ENCODE assay signal across 1 cellular context in genomic region chr11:14643697-14644395, GRCh38.
TF ChIP-seq lines count a peak whose summit lies in the region.

PDE3B (plus strand) TSS chr11:14643804; CDS start chr11:14644076, 272 bp downstream.

TF ChIP-seq in WTC11, 78 proteins besides CTCF, POLR2A, EP300 and RAD21 (continued from another document):
- TF ChIP-seq ZNF219 (CRISPR knock-in tag; IDR thresholded peaks at IDR 0.05; ENCODE audit: borderline replicate concordance) (no peak; the same call in 1 of the 2 replicates), MLX (CRISPR knock-in tag; IDR thresholded peaks at IDR 0.05) (no peak), CREM (CRISPR knock-in tag; IDR thresholded peaks at IDR 0.05) (no peak; the same call in 1 of the 2 replicates), CREB1 (CRISPR knock-in tag; IDR thresholded peaks at IDR 0.05) (no peak), USF2 (CRISPR knock-in tag; IDR thresholded peaks at IDR 0.05) (no peak), NR1H2 (CRISPR knock-in tag; IDR thresholded peaks at IDR 0.05) (no peak), KAT7 (CRISPR knock-in tag; IDR thresholded peaks at IDR 0.05; ENCODE audit: borderline replicate concordance) (peak; percentile 1; the same call in 1 of the 2 replicates), SOX15 (CRISPR knock-in tag; IDR thresholded peaks at IDR 0.05) (no peak), MYBL2 (CRISPR knock-in tag; IDR thresholded peaks at IDR 0.05) (peak; percentile 56), HMGXB4 (CRISPR knock-in tag; IDR thresholded peaks at IDR 0.05) (peak; percentile 25), TP53 (CRISPR knock-in tag; IDR thresholded peaks at IDR 0.05) (no peak), GRHL2 (CRISPR knock-in tag; IDR thresholded peaks at IDR 0.05; ENCODE audit: insufficient replicate concordance, severe bottlenecking) (no peak), PRDM15 (CRISPR knock-in tag; IDR thresholded peaks at IDR 0.05) (peak; percentile 5; the same call in 1 of the 2 replicates), MAX (CRISPR knock-in tag; IDR thresholded peaks at IDR 0.05) (peak; percentile 60), RELA (CRISPR knock-in tag; IDR thresholded peaks at IDR 0.05; ENCODE audit: borderline replicate concordance) (no peak), NFE2L1 (CRISPR knock-in tag; IDR thresholded peaks at IDR 0.05) (no peak), FOXK1 (CRISPR knock-in tag; IDR thresholded peaks at IDR 0.05) (no peak; the same call in none of the 2 replicates), ATF2 (CRISPR knock-in tag; IDR thresholded peaks at IDR 0.05; ENCODE audit: borderline replicate concordance, low read depth) (no peak), ATF3 (CRISPR knock-in tag; conservative IDR thresholded peaks at IDR 0.05) (no peak), TEAD4 (CRISPR knock-in tag; IDR thresholded peaks at IDR 0.05) (0 out of 2 replicates have a peak, but pooled peaks have one; percentile 46), ELF4 (CRISPR knock-in tag; IDR thresholded peaks at IDR 0.05; ENCODE audit: low read depth) (no peak), ATF6 (CRISPR knock-in tag; IDR thresholded peaks at IDR 0.05) (no peak), ARID4B (CRISPR knock-in tag; IDR thresholded peaks at IDR 0.05; ENCODE audit: borderline replicate concordance) (peak; percentile 10; the same call in 1 of the 2 replicates), GABPB1 (CRISPR knock-in tag; IDR thresholded peaks at IDR 0.05) (no peak), ZNF263 (CRISPR knock-in tag; IDR thresholded peaks at IDR 0.05; ENCODE audit: low read depth) (0 out of 2 replicates have a peak, but pooled peaks have one; percentile 30), E2F5 (CRISPR knock-in tag; IDR thresholded peaks at IDR 0.05) (peak; percentile 44), ZNF512 (CRISPR knock-in tag; IDR thresholded peaks at IDR 0.05; ENCODE audit: borderline replicate concordance) (no peak), ZNF317 (CRISPR knock-in tag; IDR thresholded peaks at IDR 0.05; ENCODE audit: borderline replicate concordance, low read depth) (no peak)
TF ChIP-seq in WTC11: peak in this region for 12.
